ENCODE assay signal across 19 cellular contexts in genomic region chr9:26637101-26637500, GRCh38.
A peak's percentile ranks its signal among the peaks of the same experiment; 100 is the strongest.
DNase-seq lines count a peak whose midpoint lies in the region; ATAC-seq and TF ChIP-seq lines count a peak whose summit lies in the region.
"Had no signal": no experiment of that assay in that cellular context is flagged by ENCODE, and none has a peak within 500 bp of the region (broad histone marks: within the 10 kb centered on the region; RNA-seq: fewer than 3 reads in every experiment).

No MANE protein-coding gene starts in this region.

- no peak overlapping the region for H2AK5ac ChIP-seq in neuronal stem cell (ENCODE audit: low read depth, low read length)

- WGBS in iPS DF 6.9 (ENCODE audit: insufficient coverage, insufficient read length), result 100% methylated on average over 1 of the region's 4 CpGs
- WGBS in neuronal stem cell (ENCODE audit: extremely low coverage in 2 of 2, insufficient read length in 2 of 2, insufficient replicate concordance in 1 of 2), 2 donors, result no CpG with 5 or more reads among the region's 4 CpGs

- H3K23ac ChIP-seq in neuronal stem cell (ENCODE audit: low read depth, low read length, poor library complexity), result no peak overlapping the region

- no peak overlapping the region for H3K4me3 Mint-ChIP-seq in WTC11

- H3K4me3 ChIP-seq in iPS DF 6.9 (ENCODE audit: low read length) (no peak overlapping the region), neuronal stem cell (ENCODE audit: low read length in 2 of 2) (no peak overlapping the region), MG63 (no peak overlapping the region)
- H3K4me3 ChIP-seq: SJSA1 had no signal

- peak; percentile 100 for ATAC-seq in WTC11
- ATAC-seq: HCT116 had no signal

- H3K4me2 ChIP-seq in neuronal stem cell (ENCODE audit: insufficient read depth, low read length, poor library complexity, severe bottlenecking), result no peak overlapping the region

- H3K4me1 Mint-ChIP-seq in WTC11, result peaks cover 29% of the 10 kb centered on the region

- TF ChIP-seq CTCF in WTC11 (IDR thresholded peaks at IDR 0.05), result no peak

- H3K79me1 ChIP-seq in neuronal stem cell (ENCODE audit: low read depth, low read length), result no peaks in the 10 kb centered on the region

- H2BK12ac ChIP-seq in neuronal stem cell (ENCODE audit: low read length), result no peak overlapping the region

- H3K27me3 ChIP-seq in iPS DF 6.9 (ENCODE audit: control insufficient read depth, insufficient read depth, low read length) (no peaks in the 10 kb centered on the region; the same call in 1 of the 2 replicates), neuronal stem cell (ENCODE audit: control insufficient read depth in 3 of 3, insufficient read depth in 3 of 3, low read depth in 1 of 3, low read length in 3 of 3) (no peaks in the 10 kb centered on the region), MG63 (no peaks in the 10 kb centered on the region)
- H3K27me3 ChIP-seq: SJSA1 had no signal

- H3K27ac ChIP-seq in iPS DF 6.9 (ENCODE audit: low read length) (no peak overlapping the region), neuronal stem cell (replicated peaks; ENCODE audit: low read length) (no peak overlapping the region)
- H3K27ac ChIP-seq: C4-2B, SJSA1 had no signal

- H3K4me1 ChIP-seq in iPS DF 6.9 (ENCODE audit: control insufficient read depth, insufficient read depth, low read length) (no peaks in the 10 kb centered on the region), neuronal stem cell (ENCODE audit: control insufficient read depth in 2 of 2, insufficient read depth in 1 of 2, low read depth in 1 of 2, low read length in 2 of 2) (peaks cover 7 to 17% of the 10 kb centered on the region in 2 donors)
- H3K4me1 ChIP-seq: SJSA1 had no signal

- no peak overlapping the region for H3K4ac ChIP-seq in neuronal stem cell (ENCODE audit: low read length)

- H3K9me3 ChIP-seq in iPS DF 6.9 (ENCODE audit: control insufficient read depth, insufficient read depth, low read length) (no peaks in the 10 kb centered on the region), neuronal stem cell (replicated peaks in 1 of 2; ENCODE audit: control insufficient read depth in 2 of 2, insufficient read depth in 1 of 2, low read depth in 1 of 2, low read length in 2 of 2) (peaks cover 0 to 15% of the 10 kb centered on the region in 2 donors), MG63 (no peaks in the 10 kb centered on the region)
- H3K9me3 ChIP-seq: SJSA1 had no signal

- peaks cover 27% of the 10 kb centered on the region for H3K9me3 Mint-ChIP-seq in WTC11

- H3K27me3 Mint-ChIP-seq in WTC11 (ENCODE audit: low read depth), result peaks cover 81% of the 10 kb centered on the region

- H2BK5ac ChIP-seq in neuronal stem cell (ENCODE audit: low read length), result no peak overlapping the region

- POLR2A ChIA-PET in WTC11 (lab: Charles Lee), result no interaction called here

- no peak overlapping the region for H3K18ac ChIP-seq in neuronal stem cell (ENCODE audit: low read length)

- peak; percentile 79 for DNase-seq in ELF-1 (ENCODE audit: low read depth, low spot score)
- peak; percentile 50 for DNase-seq in WTC11 (ENCODE audit: low spot score)
- peak; percentile 75 for DNase-seq in iPS DF 6.9 (ENCODE audit: low read depth, low spot score)
- DNase-seq in neuronal stem cell (ENCODE audit: low spot score), result no peak
- no peak for DNase-seq in GDM1 (lab: John Stamatoyannopoulos, UW)
- no peak for DNase-seq in NK-92 treated with Interleukin-12 subunit alpha and Interleukin-12 subunit beta, amount 100 ng/mL, for 24 hours (lab: John Stamatoyannopoulos, UW)
- DNase-seq in MG63, result no peak
- DNase-seq: DMS53, KG1, NCI-H1092 treated with DMSO at 0.1 percent for 48 hours, NCI-H1436 treated with DMSO at 0.1 percent for 48 hours, NCI-H1930, NCI-H2227 treated with DMSO at 0.1 percent for 48 hours, NCI-H524, NCI-H82, OCI-M1 had no signal

- no peak overlapping the region for H3K27ac Mint-ChIP-seq in WTC11

- H3K36me3 Mint-ChIP-seq in WTC11, result peaks cover 13% of the 10 kb centered on the region

- H2AFZ ChIP-seq in neuronal stem cell (ENCODE audit: low read length), result peak overlapping the region; percentile 61

- H4K8ac ChIP-seq in neuronal stem cell (ENCODE audit: low read depth, low read length), result no peak overlapping the region

- no peak overlapping the region for H3K9ac ChIP-seq in neuronal stem cell (ENCODE audit: low read depth, low read length, poor library complexity)

- H3K14ac ChIP-seq in neuronal stem cell (ENCODE audit: low read length), result no peak overlapping the region

- H3K36me3 ChIP-seq in iPS DF 6.9 (ENCODE audit: control insufficient read depth, insufficient read depth, low read length) (no peaks in the 10 kb centered on the region), neuronal stem cell (replicated peaks in 1 of 2; ENCODE audit: control insufficient read depth in 2 of 2, insufficient read depth in 2 of 2, low read length in 2 of 2) (no peaks in the 10 kb centered on the region), MG63 (no peaks in the 10 kb centered on the region)
- H3K36me3 ChIP-seq: SJSA1 had no signal

- no peak overlapping the region for H4K91ac ChIP-seq in neuronal stem cell (ENCODE audit: low read depth, low read length, poor library complexity)

- CTCF ChIA-PET in WTC11 (lab: Charles Lee), result interaction anchor here (1.0 kb wide), 1 partner anchor 135 kb away, joined by 4 read pairs; no protein-coding TSS in a partner anchor

- no peak overlapping the region for H2BK120ac ChIP-seq in neuronal stem cell (ENCODE audit: low read depth, low read length)

- H2BK15ac ChIP-seq in neuronal stem cell (ENCODE audit: low read length), result no peak overlapping the region

TF ChIP-seq in WTC11, 78 proteins besides CTCF, POLR2A, EP300 and RAD21:
- TF ChIP-seq ZMAT4 (CRISPR knock-in tag; IDR thresholded peaks at IDR 0.05) (no peak), ERG (CRISPR knock-in tag; IDR thresholded peaks at IDR 0.05) (no peak), ETV6 (CRISPR knock-in tag; IDR thresholded peaks at IDR 0.05) (0 out of 2 replicates have a peak, but pooled peaks have one; percentile 42), ZNF423 (CRISPR knock-in tag; IDR thresholded peaks at IDR 0.05) (peak; percentile 67), ZSCAN18 (CRISPR knock-in tag; IDR thresholded peaks at IDR 0.05) (0 out of 2 replicates have a peak, but pooled peaks have one; percentile 65), ZNF671 (CRISPR knock-in tag; IDR thresholded peaks at IDR 0.05) (peak; percentile 29; the same call in 1 of the 2 replicates), PRRX2 (CRISPR knock-in tag; IDR thresholded peaks at IDR 0.05) (peak; percentile 91; the same call in 1 of the 2 replicates)

Comparison
In these comparisons a context has a peak if more than half of its experiments do, and no peak if none do; other contexts are left out.
1. DNase-seq: peak in ELF-1 (single experiment), WTC11 (single experiment) and iPS DF 6.9 (single experiment); none in neuronal stem cell (single experiment), GDM1 (single experiment), NK-92 treated with Interleukin-12 subunit alpha and Interleukin-12 subunit beta, amount 100 ng/mL, for 24 hours (single experiment) and MG63 (single experiment).